Comparison of ENCODE assay signal across 1 cellular context in the genomic region with DNA sequence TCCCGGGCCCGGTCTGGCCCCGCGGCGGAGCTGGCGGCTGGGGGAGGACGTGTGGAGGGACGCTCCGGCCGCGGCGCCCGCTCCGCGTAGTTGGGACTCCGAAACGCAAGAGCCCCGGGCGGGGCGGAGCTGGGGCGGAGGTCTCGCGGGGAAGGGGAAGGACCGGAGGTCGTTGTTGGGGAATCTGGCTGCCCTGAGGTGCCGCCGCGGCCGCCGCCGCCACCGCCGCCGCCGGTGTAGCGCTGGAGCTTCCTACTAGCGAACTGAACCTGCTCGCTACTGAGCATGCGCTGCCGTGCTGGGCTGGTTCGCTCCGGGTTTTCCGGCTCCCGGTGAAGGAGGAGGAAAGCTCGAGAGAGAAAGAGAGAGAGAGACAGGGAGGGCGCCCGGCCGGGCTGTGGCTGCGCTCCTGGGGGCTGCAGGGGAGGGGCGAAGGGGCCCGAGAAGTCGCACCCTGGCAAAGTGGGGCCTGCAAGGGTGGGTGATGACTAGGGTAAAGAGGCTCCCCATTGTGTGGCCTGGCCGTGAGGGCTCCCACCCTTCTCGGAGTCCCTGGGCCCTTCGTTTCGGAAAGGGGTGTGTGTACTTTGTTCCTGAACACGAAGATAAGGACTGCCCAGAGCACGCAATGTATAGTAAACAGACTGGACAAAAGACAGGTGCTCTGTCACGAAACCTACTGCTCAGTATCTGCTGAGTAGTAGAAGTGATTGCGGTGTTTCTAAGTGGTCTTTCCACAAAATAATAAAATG.
TF ChIP-seq lines count a peak whose summit lies in the region.

A gene (minus strand): TSS at position 281 of the 752 bp plus-strand sequence. CDS start 629 bp downstream, outside the sequence.

TF ChIP-seq in HepG2, 621 proteins besides CTCF, POLR2A, EP300 and RAD21 (continued from another document and continues in another):
- TF ChIP-seq, protein P1, sequence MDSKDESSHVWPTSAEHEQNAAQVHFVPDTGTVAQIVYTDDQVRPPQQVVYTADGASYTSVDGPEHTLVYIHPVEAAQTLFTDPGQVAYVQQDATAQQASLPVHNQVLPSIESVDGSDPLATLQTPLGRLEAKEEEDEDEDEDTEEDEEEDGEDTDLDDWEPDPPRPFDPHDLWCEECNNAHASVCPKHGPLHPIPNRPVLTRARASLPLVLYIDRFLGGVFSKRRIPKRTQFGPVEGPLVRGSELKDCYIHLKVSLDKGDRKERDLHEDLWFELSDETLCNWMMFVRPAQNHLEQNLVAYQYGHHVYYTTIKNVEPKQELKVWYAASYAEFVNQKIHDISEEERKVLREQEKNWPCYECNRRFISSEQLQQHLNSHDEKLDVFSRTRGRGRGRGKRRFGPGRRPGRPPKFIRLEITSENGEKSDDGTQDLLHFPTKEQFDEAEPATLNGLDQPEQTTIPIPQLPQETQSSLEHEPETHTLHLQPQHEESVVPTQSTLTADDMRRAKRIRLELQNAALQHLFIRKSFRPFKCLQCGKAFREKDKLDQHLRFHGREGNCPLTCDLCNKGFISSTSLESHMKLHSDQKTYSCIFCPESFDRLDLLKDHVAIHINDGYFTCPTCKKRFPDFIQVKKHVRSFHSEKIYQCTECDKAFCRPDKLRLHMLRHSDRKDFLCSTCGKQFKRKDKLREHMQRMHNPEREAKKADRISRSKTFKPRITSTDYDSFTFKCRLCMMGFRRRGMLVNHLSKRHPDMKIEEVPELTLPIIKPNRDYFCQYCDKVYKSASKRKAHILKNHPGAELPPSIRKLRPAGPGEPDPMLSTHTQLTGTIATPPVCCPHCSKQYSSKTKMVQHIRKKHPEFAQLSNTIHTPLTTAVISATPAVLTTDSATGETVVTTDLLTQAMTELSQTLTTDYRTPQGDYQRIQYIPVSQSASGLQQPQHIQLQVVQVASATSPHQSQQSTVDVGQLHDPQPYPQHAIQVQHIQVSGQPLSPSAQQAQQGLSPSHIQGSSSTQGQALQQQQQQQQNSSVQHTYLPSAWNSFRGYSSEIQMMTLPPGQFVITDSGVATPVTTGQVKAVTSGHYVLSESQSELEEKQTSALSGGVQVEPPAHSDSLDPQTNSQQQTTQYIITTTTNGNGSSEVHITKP (CRISPR knock-in tag; IDR thresholded peaks at IDR 0.05; ENCODE audit: low read depth) = peak; percentile 82; the same call in 1 of the 2 replicates
- peak; percentile 91 for TF ChIP-seq YEATS4 (CRISPR knock-in tag; IDR thresholded peaks at IDR 0.05; ENCODE audit: borderline replicate concordance)
- peak; percentile 60; the same call in 1 of the 2 replicates for TF ChIP-seq ZNF367 (CRISPR knock-in tag; IDR thresholded peaks at IDR 0.05; ENCODE audit: borderline replicate concordance)
- TF ChIP-seq ISX (CRISPR knock-in tag; conservative IDR thresholded peaks at IDR 0.05) = peak; percentile 8; the same call in 1 of the 2 replicates
- TF ChIP-seq, protein P2, sequence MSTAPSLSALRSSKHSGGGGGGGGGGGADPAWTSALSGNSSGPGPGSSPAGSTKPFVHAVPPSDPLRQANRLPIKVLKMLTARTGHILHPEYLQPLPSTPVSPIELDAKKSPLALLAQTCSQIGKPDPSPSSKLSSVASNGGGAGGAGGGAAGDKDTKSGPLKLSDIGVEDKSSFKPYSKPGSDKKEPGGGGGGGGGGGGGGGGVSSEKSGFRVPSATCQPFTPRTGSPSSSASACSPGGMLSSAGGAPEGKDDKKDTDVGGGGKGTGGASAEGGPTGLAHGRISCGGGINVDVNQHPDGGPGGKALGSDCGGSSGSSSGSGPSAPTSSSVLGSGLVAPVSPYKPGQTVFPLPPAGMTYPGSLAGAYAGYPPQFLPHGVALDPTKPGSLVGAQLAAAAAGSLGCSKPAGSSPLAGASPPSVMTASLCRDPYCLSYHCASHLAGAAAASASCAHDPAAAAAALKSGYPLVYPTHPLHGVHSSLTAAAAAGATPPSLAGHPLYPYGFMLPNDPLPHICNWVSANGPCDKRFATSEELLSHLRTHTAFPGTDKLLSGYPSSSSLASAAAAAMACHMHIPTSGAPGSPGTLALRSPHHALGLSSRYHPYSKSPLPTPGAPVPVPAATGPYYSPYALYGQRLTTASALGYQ (CRISPR knock-in tag; IDR thresholded peaks at IDR 0.05) = 0 out of 2 replicates have a peak, but pooled peaks have one; percentile 28
- peak; percentile 63; the same call in 1 of the 2 replicates for TF ChIP-seq CEBPG (CRISPR knock-in tag; IDR thresholded peaks at IDR 0.05)
- no peak for TF ChIP-seq ZNF615 (CRISPR knock-in tag; IDR thresholded peaks at IDR 0.05; ENCODE audit: borderline replicate concordance)
- TF ChIP-seq NPAS2 (CRISPR knock-in tag; IDR thresholded peaks at IDR 0.05; ENCODE audit: borderline replicate concordance) = no peak
- TF ChIP-seq MYNN (CRISPR knock-in tag; IDR thresholded peaks at IDR 0.05; ENCODE audit: low read depth) = peak; percentile 69
- TF ChIP-seq CHCHD3 (CRISPR knock-in tag; IDR thresholded peaks at IDR 0.05) = 0 out of 2 replicates have a peak, but pooled peaks have one; percentile 52
- no peak for TF ChIP-seq ATF7 (IDR thresholded peaks at IDR 0.05)
- 0 out of 2 replicates have a peak, but pooled peaks have one; percentile 46 for TF ChIP-seq ATF7 (CRISPR knock-in tag; IDR thresholded peaks at IDR 0.05)
- TF ChIP-seq, protein P3, sequence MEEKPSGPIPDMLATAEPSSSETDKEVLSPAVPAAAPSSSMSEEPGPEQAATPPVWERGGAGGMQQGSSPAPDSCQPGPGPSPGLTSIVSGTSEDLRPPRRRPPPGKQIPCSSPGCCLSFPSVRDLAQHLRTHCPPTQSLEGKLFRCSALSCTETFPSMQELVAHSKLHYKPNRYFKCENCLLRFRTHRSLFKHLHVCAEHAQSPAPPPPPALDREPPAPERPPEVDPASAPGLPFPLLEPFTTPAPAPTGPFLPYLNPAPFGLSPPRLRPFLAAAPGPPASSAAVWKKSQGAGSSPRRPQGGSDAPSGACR (CRISPR knock-in tag; IDR thresholded peaks at IDR 0.05) = peak; percentile 93
- TF ChIP-seq MEIS1 (CRISPR knock-in tag; IDR thresholded peaks at IDR 0.05; ENCODE audit: borderline replicate concordance) = peak; percentile 95; the same call in 1 of the 2 replicates
- TF ChIP-seq ZNF264 (CRISPR knock-in tag; IDR thresholded peaks at IDR 0.05) = peak; percentile 78; the same call in 1 of the 2 replicates
- TF ChIP-seq, protein P4, sequence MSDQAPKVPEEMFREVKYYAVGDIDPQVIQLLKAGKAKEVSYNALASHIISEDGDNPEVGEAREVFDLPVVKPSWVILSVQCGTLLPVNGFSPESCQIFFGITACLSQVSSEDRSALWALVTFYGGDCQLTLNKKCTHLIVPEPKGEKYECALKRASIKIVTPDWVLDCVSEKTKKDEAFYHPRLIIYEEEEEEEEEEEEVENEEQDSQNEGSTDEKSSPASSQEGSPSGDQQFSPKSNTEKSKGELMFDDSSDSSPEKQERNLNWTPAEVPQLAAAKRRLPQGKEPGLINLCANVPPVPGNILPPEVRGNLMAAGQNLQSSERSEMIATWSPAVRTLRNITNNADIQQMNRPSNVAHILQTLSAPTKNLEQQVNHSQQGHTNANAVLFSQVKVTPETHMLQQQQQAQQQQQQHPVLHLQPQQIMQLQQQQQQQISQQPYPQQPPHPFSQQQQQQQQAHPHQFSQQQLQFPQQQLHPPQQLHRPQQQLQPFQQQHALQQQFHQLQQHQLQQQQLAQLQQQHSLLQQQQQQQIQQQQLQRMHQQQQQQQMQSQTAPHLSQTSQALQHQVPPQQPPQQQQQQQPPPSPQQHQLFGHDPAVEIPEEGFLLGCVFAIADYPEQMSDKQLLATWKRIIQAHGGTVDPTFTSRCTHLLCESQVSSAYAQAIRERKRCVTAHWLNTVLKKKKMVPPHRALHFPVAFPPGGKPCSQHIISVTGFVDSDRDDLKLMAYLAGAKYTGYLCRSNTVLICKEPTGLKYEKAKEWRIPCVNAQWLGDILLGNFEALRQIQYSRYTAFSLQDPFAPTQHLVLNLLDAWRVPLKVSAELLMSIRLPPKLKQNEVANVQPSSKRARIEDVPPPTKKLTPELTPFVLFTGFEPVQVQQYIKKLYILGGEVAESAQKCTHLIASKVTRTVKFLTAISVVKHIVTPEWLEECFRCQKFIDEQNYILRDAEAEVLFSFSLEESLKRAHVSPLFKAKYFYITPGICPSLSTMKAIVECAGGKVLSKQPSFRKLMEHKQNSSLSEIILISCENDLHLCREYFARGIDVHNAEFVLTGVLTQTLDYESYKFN (CRISPR knock-in tag; conservative IDR thresholded peaks at IDR 0.05) = peak; percentile 91
- TF ChIP-seq SOX6 (IDR thresholded peaks at IDR 0.05) = no peak
- TF ChIP-seq SOX6 (CRISPR knock-in tag; IDR thresholded peaks at IDR 0.05) = peak; percentile 96
- no peak for TF ChIP-seq MTF1 (CRISPR knock-in tag; IDR thresholded peaks at IDR 0.05)
- TF ChIP-seq ZNF746 (CRISPR knock-in tag; IDR thresholded peaks at IDR 0.05) = peak; percentile 66
- peak; percentile 89 for TF ChIP-seq CBFB (CRISPR knock-in tag; IDR thresholded peaks at IDR 0.05)
- no peak for TF ChIP-seq HMGA1 (CRISPR knock-in tag; conservative IDR thresholded peaks at IDR 0.05)
- TF ChIP-seq CC2D1A (CRISPR knock-in tag; IDR thresholded peaks at IDR 0.05) = no peak; the same call in 1 of the 2 replicates
- peak; percentile 65 for TF ChIP-seq NCOA2 (CRISPR knock-in tag; IDR thresholded peaks at IDR 0.05)
- TF ChIP-seq KLF11 (CRISPR knock-in tag; IDR thresholded peaks at IDR 0.05) = peak; percentile 95
- TF ChIP-seq ZNF776 (CRISPR knock-in tag; IDR thresholded peaks at IDR 0.05) = no peak
- TF ChIP-seq RBM39 (IDR thresholded peaks at IDR 0.05; ENCODE audit: low read depth, low read length, poor library complexity, severe bottlenecking) = peak; percentile 99
- TF ChIP-seq TEAD3 (CRISPR knock-in tag; optimal IDR thresholded peaks at IDR 0.05; ENCODE audit: borderline replicate concordance) = peak; percentile 66
- peak; percentile 89; the same call in 1 of the 2 replicates for TF ChIP-seq ZNF124 (CRISPR knock-in tag; IDR thresholded peaks at IDR 0.05)
- peak; percentile 92 for TF ChIP-seq KDM2A (CRISPR knock-in tag; IDR thresholded peaks at IDR 0.05; ENCODE audit: borderline replicate concordance, low read depth)
- peak; percentile 86; the same call in 1 of the 2 replicates for TF ChIP-seq ZNF619 (CRISPR knock-in tag; IDR thresholded peaks at IDR 0.05)
- TF ChIP-seq ZNF772 (CRISPR knock-in tag; IDR thresholded peaks at IDR 0.05) = peak; percentile 97
- TF ChIP-seq ZSCAN31 (CRISPR knock-in tag; IDR thresholded peaks at IDR 0.05; ENCODE audit: low read depth) = peak; percentile 96
- peak; percentile 95 for TF ChIP-seq PHF21A (CRISPR knock-in tag; IDR thresholded peaks at IDR 0.05)
- TF ChIP-seq KMT2B (CRISPR knock-in tag; IDR thresholded peaks at IDR 0.05) = peak; percentile 83
- no peak for TF ChIP-seq KAT2B (IDR thresholded peaks at IDR 0.05; ENCODE audit: borderline replicate concordance, low read depth, low read length)
- peak; percentile 57; the same call in 1 of the 2 replicates for TF ChIP-seq ZZZ3 (CRISPR knock-in tag; IDR thresholded peaks at IDR 0.05; ENCODE audit: borderline replicate concordance)
- TF ChIP-seq GLI4 (CRISPR knock-in tag; IDR thresholded peaks at IDR 0.05; ENCODE audit: borderline replicate concordance) = peak; percentile 53
- TF ChIP-seq ZBTB20 (CRISPR knock-in tag; IDR thresholded peaks at IDR 0.05; ENCODE audit: borderline replicate concordance, low read depth) = peak; percentile 93
- TF ChIP-seq ZNF274 (CRISPR knock-in tag; IDR thresholded peaks at IDR 0.05) = peak; percentile 90; the same call in 1 of the 2 replicates
- no peak; the same call in 1 of the 2 replicates for TF ChIP-seq ZNF530 (CRISPR knock-in tag; IDR thresholded peaks at IDR 0.05; ENCODE audit: low read depth)
- TF ChIP-seq SATB2 (CRISPR knock-in tag; IDR thresholded peaks at IDR 0.05) = no peak
- TF ChIP-seq ZNF34 (CRISPR knock-in tag; IDR thresholded peaks at IDR 0.05; ENCODE audit: borderline replicate concordance) = no peak
- TF ChIP-seq SRSF1 (optimal IDR thresholded peaks at IDR 0.05; ENCODE audit: low read depth, low read length) = peak; percentile 97
- TF ChIP-seq, protein P5, sequence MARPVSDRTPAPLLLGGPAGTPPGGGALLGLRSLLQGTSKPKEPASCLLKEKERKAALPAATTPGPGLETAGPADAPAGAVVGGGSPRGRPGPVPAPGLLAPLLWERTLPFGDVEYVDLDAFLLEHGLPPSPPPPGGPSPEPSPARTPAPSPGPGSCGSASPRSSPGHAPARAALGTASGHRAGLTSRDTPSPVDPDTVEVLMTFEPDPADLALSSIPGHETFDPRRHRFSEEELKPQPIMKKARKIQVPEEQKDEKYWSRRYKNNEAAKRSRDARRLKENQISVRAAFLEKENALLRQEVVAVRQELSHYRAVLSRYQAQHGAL (CRISPR knock-in tag; IDR thresholded peaks at IDR 0.05; ENCODE audit: not compliant biosample characterization) = peak; percentile 86
- peak; percentile 60; the same call in 1 of the 2 replicates for TF ChIP-seq HMG20A (CRISPR knock-in tag; IDR thresholded peaks at IDR 0.05; ENCODE audit: borderline replicate concordance)
- TF ChIP-seq ZNF235 (CRISPR knock-in tag; IDR thresholded peaks at IDR 0.05; ENCODE audit: borderline replicate concordance) = peak; percentile 81; the same call in 1 of the 2 replicates
- peak; percentile 88 for TF ChIP-seq REPIN1 (CRISPR knock-in tag; IDR thresholded peaks at IDR 0.05; ENCODE audit: borderline replicate concordance, low read depth)
- TF ChIP-seq CCAR2 (optimal IDR thresholded peaks at IDR 0.05; ENCODE audit: low read depth, low read length) = no peak
- peak; percentile 85; the same call in 1 of the 2 replicates for TF ChIP-seq YEATS2 (CRISPR knock-in tag; IDR thresholded peaks at IDR 0.05; ENCODE audit: borderline replicate concordance)
- TF ChIP-seq STAG1 (CRISPR knock-in tag; IDR thresholded peaks at IDR 0.05) = no peak
- TF ChIP-seq ZNF496 (CRISPR knock-in tag; IDR thresholded peaks at IDR 0.05; ENCODE audit: insufficient replicate concordance) = no peak
- no peak for TF ChIP-seq MZF1 (CRISPR knock-in tag; IDR thresholded peaks at IDR 0.05; ENCODE audit: borderline replicate concordance)
- peak; percentile 95; the same call in 1 of the 2 replicates for TF ChIP-seq KDM5B (CRISPR knock-in tag; IDR thresholded peaks at IDR 0.05; ENCODE audit: borderline replicate concordance)
- TF ChIP-seq ZNF460 (CRISPR knock-in tag; IDR thresholded peaks at IDR 0.05; ENCODE audit: borderline replicate concordance) = no peak
- no peak for TF ChIP-seq ZNF251 (CRISPR knock-in tag; IDR thresholded peaks at IDR 0.05)
- TF ChIP-seq FOXA1 (IDR thresholded peaks at IDR 0.05) = no peak
- peak; percentile 87 for TF ChIP-seq FOXA1 (CRISPR knock-in tag; IDR thresholded peaks at IDR 0.05)
- 0 out of 2 replicates have a peak, but pooled peaks have one; percentile 46 for TF ChIP-seq GTF3A (CRISPR knock-in tag; conservative IDR thresholded peaks at IDR 0.05)
- TF ChIP-seq ZNF75D (CRISPR knock-in tag; IDR thresholded peaks at IDR 0.05; ENCODE audit: borderline replicate concordance) = no peak
- peak; percentile 2; the same call in 1 of the 2 replicates for TF ChIP-seq ZNF777 (CRISPR knock-in tag; IDR thresholded peaks at IDR 0.05)
- TF ChIP-seq JARID2 (CRISPR knock-in tag; IDR thresholded peaks at IDR 0.05; ENCODE audit: insufficient replicate concordance) = peak; percentile 42
- peak; percentile 67 for TF ChIP-seq AGO2 (optimal IDR thresholded peaks at IDR 0.05; ENCODE audit: low read depth, low read length)
